Comparison of ENCODE assay signal across 9 cellular contexts in the genomic region with DNA sequence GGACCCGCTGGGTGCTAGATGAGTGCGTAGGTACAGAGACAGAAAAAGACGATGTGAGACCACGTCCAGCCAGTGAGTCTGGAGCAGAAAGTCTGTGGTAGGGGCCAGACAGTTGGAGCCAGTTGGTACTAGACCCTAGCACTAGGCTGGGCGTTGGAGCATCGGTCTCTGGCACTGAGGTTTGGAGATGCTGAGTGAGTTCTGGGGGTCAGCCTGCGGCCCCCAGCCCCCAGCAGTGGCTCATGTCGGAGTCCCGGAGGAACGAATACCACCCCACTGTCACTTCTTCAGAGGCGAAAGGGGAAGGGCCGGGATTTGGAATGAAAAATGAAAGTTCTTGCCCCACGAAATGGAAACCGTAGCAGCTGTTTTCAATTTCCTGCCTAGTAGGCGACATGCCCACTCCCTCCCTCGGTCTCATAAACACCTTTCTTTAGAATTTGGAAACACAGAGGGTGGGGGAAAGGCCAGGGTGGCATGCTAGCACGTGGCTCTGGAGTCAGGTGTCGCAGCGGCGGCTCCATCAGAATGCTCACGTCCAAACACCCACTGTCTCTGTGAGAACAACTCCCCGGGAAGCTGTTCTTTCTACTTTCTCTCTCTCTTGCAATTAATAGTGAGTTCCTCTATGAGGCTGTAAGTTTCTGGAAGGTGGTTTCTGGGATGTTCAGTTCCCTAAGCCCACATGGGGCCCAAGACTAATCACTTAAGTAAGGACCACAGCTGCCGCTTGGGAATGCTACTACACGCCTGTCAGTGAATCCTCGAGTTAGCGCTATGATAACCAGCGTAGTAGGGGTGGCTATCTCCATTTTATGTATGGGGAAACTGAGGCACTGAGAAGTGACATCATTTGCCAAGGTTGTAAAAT.
A peak's percentile ranks its signal among the peaks of the same experiment; 100 is the strongest.
DNase-seq lines count a peak whose midpoint lies in the region; ATAC-seq and TF ChIP-seq lines count a peak whose summit lies in the region.
"Had no signal": no experiment of that assay in that cellular context is flagged by ENCODE, and none has a peak within 500 bp of the region (broad histone marks: within the 10 kb centered on the region; RNA-seq: fewer than 3 reads in every experiment).

No MANE protein-coding gene starts in this region.

- POLR2A ChIA-PET in activated naive CD8-positive, alpha-beta T cell treated with anti-CD3 and anti-CD28 coated beads, Interleukin-2, amount 10 ng/mL, durations not matched to agents 7 days and 5 days (lab: Charles Lee) = interaction anchor here (1.5 kb wide), 1 partner anchor 9 kb away, joined by 3 read pairs; no protein-coding TSS in a partner anchor

- ATAC-seq in HG03354 (IDR thresholded peaks at IDR 0.05; ENCODE audit: poor library complexity, severe bottlenecking, unreplicated experiment) (peak; percentile 44), GM18873 (IDR thresholded peaks at IDR 0.05; ENCODE audit: low FRiP score, unreplicated experiment) (no peak)
- ATAC-seq in activated naive CD8-positive, alpha-beta T cell treated with anti-CD3 and anti-CD28 coated beads, Interleukin-2, amount 10 ng/mL, durations not matched to agents 7 days and 5 days (ENCODE audit: low read depth) = peak; percentile 20

- H3K27me3 Mint-ChIP-seq in activated naive CD8-positive, alpha-beta T cell treated with anti-CD3 and anti-CD28 coated beads, Interleukin-2, amount 10 ng/mL, durations not matched to agents 7 days and 5 days = no peaks in the 10 kb centered on the region

- peak overlapping the region; percentile 61 for H3K4me3 Mint-ChIP-seq in activated naive CD8-positive, alpha-beta T cell treated with anti-CD3 and anti-CD28 coated beads, Interleukin-2, amount 10 ng/mL, durations not matched to agents 7 days and 5 days

- H3K36me3 Mint-ChIP-seq in activated naive CD8-positive, alpha-beta T cell treated with anti-CD3 and anti-CD28 coated beads, Interleukin-2, amount 10 ng/mL, durations not matched to agents 7 days and 5 days = no peaks in the 10 kb centered on the region

- DNase-seq in activated naive CD8-positive, alpha-beta T cell treated with anti-CD3 and anti-CD28 coated beads, Interleukin-2, amount 10 ng/mL, durations not matched to agents 7 days and 5 days = no peak
- peak in 2 of 3 experiments; percentile 13 for DNase-seq in stimulated activated CD4-positive, alpha-beta T cell treated with anti-CD3 and anti-CD28 coated beads, TNF-alpha, amount 100 ng/mL, for 4 hours (ENCODE audit: low read depth in 3 of 3)
- no peak for DNase-seq in hippocampal formation (lab: John Stamatoyannopoulos, UW)
- DNase-seq in SW480 (ENCODE audit: low spot score) = no peak
- DNase-seq: GDM1, OCI-M1 had no signal

- H3K4me1 Mint-ChIP-seq in activated naive CD8-positive, alpha-beta T cell treated with anti-CD3 and anti-CD28 coated beads, Interleukin-2, amount 10 ng/mL, durations not matched to agents 7 days and 5 days = peaks cover 30% of the 10 kb centered on the region

- H3K9me3 Mint-ChIP-seq in activated naive CD8-positive, alpha-beta T cell treated with anti-CD3 and anti-CD28 coated beads, Interleukin-2, amount 10 ng/mL, durations not matched to agents 7 days and 5 days = no peaks in the 10 kb centered on the region

- peak overlapping the region; percentile 73 for H3K27ac Mint-ChIP-seq in activated naive CD8-positive, alpha-beta T cell treated with anti-CD3 and anti-CD28 coated beads, Interleukin-2, amount 10 ng/mL, durations not matched to agents 7 days and 5 days

- TF ChIP-seq POLR2A in GM15510 (IDR thresholded peaks at IDR 0.05; ENCODE audit: borderline replicate concordance, extremely low read depth, insufficient read length) = peak; percentile 32

Comparison
In these comparisons a context has a peak if more than half of its experiments do, and no peak if none do; other contexts are left out.
1. DNase-seq: peak in stimulated activated CD4-positive, alpha-beta T cell treated with anti-CD3 and anti-CD28 coated beads, TNF-alpha, amount 100 ng/mL, for 4 hours (2 of 3); none in activated naive CD8-positive, alpha-beta T cell treated with anti-CD3 and anti-CD28 coated beads, Interleukin-2, amount 10 ng/mL, durations not matched to agents 7 days and 5 days (single experiment), hippocampal formation (0 of 2) and SW480 (single experiment).